Comparison of ENCODE assay signal across 22 cellular contexts in genomic region chrX:17237146-17237545, GRCh38.
"Had no signal": no experiment of that assay in that cellular context is flagged by ENCODE, and none has a peak within 500 bp of the region (broad histone marks: within the 10 kb centered on the region; RNA-seq: fewer than 3 reads in every experiment).

No MANE protein-coding gene starts in this region.

- H3K36me3 ChIP-seq: MG63 had no signal

- H3K9me3 ChIP-seq: MG63, SK-N-SH had no signal

- H3K9ac ChIP-seq: SK-N-SH had no signal

- FAIRE-seq: HepG2 had no signal

- DNase-seq: IMR-90, Karpas-422, KG1, MG63, NCI-H1092, NCI-H1105 treated with DMSO at 0.1 percent for 48 hours, NCI-H1417 treated with DMSO at 0.1 percent for 48 hours, NCI-H187, NCI-H2029, NCI-H2081 treated with DMSO at 0.1 percent for 48 hours, NCI-H2171, NCI-H345, NCI-H446 treated with DMSO at 0.1 percent for 48 hours, NCI-H524, NCI-H526 treated with DMSO at 0.1 percent for 48 hours, NCI-H774, PC-3, SHP77, SK-N-SH had no signal

- H3K27me3 ChIP-seq: MG63 had no signal

- H3K27ac ChIP-seq: RWPE1 had no signal

- H3K4me2 ChIP-seq: SK-N-SH had no signal

- ATAC-seq: HepG2, Panc1, PC-3 had no signal

- H3K4me3 ChIP-seq: MG63 had no signal
